1 cellular context compared by ENCODE assay signal in genomic region chr4:86031927-86032326, GRCh38.
TF ChIP-seq lines count a peak whose summit lies in the region.

No MANE protein-coding gene starts in this region.

TF ChIP-seq in GM23338, 12 proteins besides CTCF, POLR2A, EP300 and RAD21 (continued from another document):
- TF ChIP-seq ZNF462 (CRISPR knock-in tag; IDR thresholded peaks at IDR 0.05) (no peak), STAT1 (IDR thresholded peaks at IDR 0.05; ENCODE audit: unreplicated experiment) (no peak), REST (IDR thresholded peaks at IDR 0.05; ENCODE audit: unreplicated experiment) (no peak), NANOG (IDR thresholded peaks at IDR 0.05; ENCODE audit: borderline replicate concordance) (no peak), EZH2 (IDR thresholded peaks at IDR 0.05; ENCODE audit: low read depth, unreplicated experiment) (no peak)
TF ChIP-seq in GM23338: peak in this region for 0.
